1 cellular context compared by ENCODE assay signal in genomic region chr4:7821245-7822165, GRCh38.
TF ChIP-seq lines count a peak whose summit lies in the region.

No MANE protein-coding gene starts in this region.

TF ChIP-seq in SK-N-SH, 30 proteins besides CTCF, POLR2A, EP300 and RAD21 (continued from another document):
- no peak for TF ChIP-seq SIN3A (IDR thresholded peaks at IDR 0.05; ENCODE audit: borderline replicate concordance, low read depth, low read length)
- TF ChIP-seq ZBTB33 (IDR thresholded peaks at IDR 0.05; ENCODE audit: borderline replicate concordance, low read depth) = no peak
- no peak for TF ChIP-seq NRF1 (IDR thresholded peaks at IDR 0.05; ENCODE audit: low read depth, low read length)
- TF ChIP-seq RFX5 (IDR thresholded peaks at IDR 0.05; ENCODE audit: low read length) = no peak
- TF ChIP-seq FOXM1 (IDR thresholded peaks at IDR 0.05; ENCODE audit: low read depth) = no peak
- TF ChIP-seq MXI1 (IDR thresholded peaks at IDR 0.05; ENCODE audit: low read depth, low read length) = peak; percentile 97
- no peak for TF ChIP-seq ELF1 (IDR thresholded peaks at IDR 0.05)
- TF ChIP-seq MAX (IDR thresholded peaks at IDR 0.05; ENCODE audit: low read depth) = no peak
- no peak for TF ChIP-seq POLR2AphosphoS5 (IDR thresholded peaks at IDR 0.05; ENCODE audit: low read depth, low read length)
- no peak for TF ChIP-seq FOSL2 (IDR thresholded peaks at IDR 0.05; ENCODE audit: borderline replicate concordance, low read depth)
- no peak for TF ChIP-seq GABPA (IDR thresholded peaks at IDR 0.05; ENCODE audit: low read depth)
- TF ChIP-seq TEAD4 (IDR thresholded peaks at IDR 0.05; ENCODE audit: borderline replicate concordance, insufficient read depth) = no peak
- 0 out of 2 replicates have a peak, but pooled peaks have one; percentile 18 for TF ChIP-seq TCF12 (IDR thresholded peaks at IDR 0.05)
- TF ChIP-seq RCOR1 (IDR thresholded peaks at IDR 0.05; ENCODE audit: low read length) = peak; percentile 93
- TF ChIP-seq REST (IDR thresholded peaks at IDR 0.05; ENCODE audit: low read depth, low read length) = no peak
- TF ChIP-seq USF2 (IDR thresholded peaks at IDR 0.05; ENCODE audit: borderline replicate concordance, low read depth, low read length) = no peak
